Comparison of ENCODE assay signal across 7 cellular contexts in genomic region chr4:73707918-73708577, GRCh38. TPM values are rescaled to one million over a fixed set of nuclear protein-coding genes. Genes with fewer than 3 reads are reported as not detected.
DNase-seq lines count a peak whose midpoint lies in the region; ATAC-seq and TF ChIP-seq lines count a peak whose summit lies in the region.

No MANE protein-coding gene starts in this region.

- H3K4me3 ChIP-seq in fibroblast of villous mesenchyme (ENCODE audit: low read depth, low read length) (no peak overlapping the region), thoracic aorta (peak overlapping the region; percentile 58)

- H3K27ac Mint-ChIP-seq in T-helper 17 cell: no peak overlapping the region

- TF ChIP-seq CTCF in RWPE1 (conservative IDR thresholded peaks at IDR 0.05; ENCODE audit: low read depth): no peak
- no peak for TF ChIP-seq CTCF in fibroblast of villous mesenchyme (IDR thresholded peaks at IDR 0.05; ENCODE audit: insufficient read depth, low read depth, low read length)
- no peak for TF ChIP-seq CTCF in thoracic aorta (IDR thresholded peaks at IDR 0.05)

- POLR2A ChIA-PET in RWPE1 (lab: Yijun Ruan, JAX; ENCODE audit: low non-redundant PET): no interaction called here

- H3K4me1 ChIP-seq in thoracic aorta (ENCODE audit: control insufficient read depth in 1 of 2, low read depth in 2 of 2): peaks cover 23 to 34% of the 10 kb centered on the region in 2 donors

- peak; percentile 51 for ATAC-seq in thoracic aorta (ENCODE audit: insufficient number of reproducible peaks, low FRiP score, low read depth)
- ATAC-seq in T-helper 17 cell: no peak

- H3K4me1 Mint-ChIP-seq in T-helper 17 cell: no peaks in the 10 kb centered on the region

- H3K27me3 Mint-ChIP-seq in T-helper 17 cell: no peaks in the 10 kb centered on the region

- H3K36me3 Mint-ChIP-seq in T-helper 17 cell (ENCODE audit: low read depth): no peaks in the 10 kb centered on the region

- CTCF ChIA-PET in RWPE1 (lab: Yijun Ruan, JAX): no interaction called here

- no peaks in the 10 kb centered on the region for H3K27me3 ChIP-seq in thoracic aorta (replicated peaks; ENCODE audit: insufficient read depth)

- H3K4me3 Mint-ChIP-seq in T-helper 17 cell: no peak overlapping the region

- peak overlapping the region; percentile 78 for H3K27ac ChIP-seq in RWPE1
- H3K27ac ChIP-seq in thoracic aorta: peak overlapping the region; percentile 34 to 62

- peak; percentile 68 for DNase-seq in HCEC 1CT
- DNase-seq in RWPE1 (ENCODE audit: low spot score): peak; percentile 55
- peak; percentile 90 for DNase-seq in fibroblast of villous mesenchyme (ENCODE audit: low read depth)
- DNase-seq in thoracic aorta (ENCODE audit: low spot score): peak; percentile 49
- DNase-seq in T-helper 17 cell: no peak
- no peak for DNase-seq in stimulated activated CD4-positive, alpha-beta T cell treated with anti-CD3 and anti-CD28 coated beads, Interleukin-1b, Interleukin-23, amount 100 ng/mL, for 48 hours
- no peak for DNase-seq in NCI-H345 treated with DMSO at 0.1 percent for 48 hours (lab: John Stamatoyannopoulos, UW; ENCODE audit: unreplicated experiment)

- H3K9me3 ChIP-seq in thoracic aorta: no peaks in the 10 kb centered on the region
- H3K9me3 ChIP-seq in T-helper 17 cell (ENCODE audit: control insufficient read depth, low read length, poor library complexity, severe bottlenecking): no peaks in the 10 kb centered on the region

- no peaks in the 10 kb centered on the region for H3K36me3 ChIP-seq in thoracic aorta

RNA-seq across cellular contexts. Expression of gene CXCL8, which starts 32.3 kb away (rescaled TPM):
- total RNA-seq in fibroblast of villous mesenchyme (25.1 and 294 TPM in 2 replicates), thoracic aorta (1 to 10 TPM; 5.4 to 6.9 TPM), T-helper 17 cell (10 to 100 TPM; 16.2 to 41.3 TPM)

Comparison
In these comparisons a context has a peak if more than half of its experiments do, and no peak if none do; other contexts are left out.
1. DNase-seq: peak in HCEC 1CT (single experiment), RWPE1 (single experiment), fibroblast of villous mesenchyme (single experiment) and thoracic aorta (single experiment); none in T-helper 17 cell (0 of 3), stimulated activated CD4-positive, alpha-beta T cell treated with anti-CD3 and anti-CD28 coated beads, Interleukin-1b, Interleukin-23, amount 100 ng/mL, for 48 hours (single experiment) and NCI-H345 treated with DMSO at 0.1 percent for 48 hours (single experiment).